ENCODE assay signal across 28 cellular contexts in the genomic region with DNA sequence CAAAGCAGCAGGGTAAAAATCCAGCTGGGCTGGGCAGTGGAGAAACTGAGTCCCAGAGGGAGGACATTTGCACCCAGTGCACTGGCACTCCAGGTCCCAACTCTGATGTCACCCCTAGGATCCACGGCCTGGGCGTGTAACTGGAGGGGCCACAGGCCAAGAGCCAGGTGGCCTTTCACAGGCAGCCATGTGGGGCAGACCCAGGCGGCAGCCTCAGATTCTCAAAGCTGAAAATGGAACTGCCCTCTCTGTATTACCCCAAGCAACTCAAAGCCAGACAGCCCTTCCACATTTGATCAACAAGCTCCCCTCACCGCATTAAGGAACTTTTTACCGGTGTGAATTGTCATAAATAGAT. TPM values are rescaled to one million over a fixed set of nuclear protein-coding genes. Genes with fewer than 3 reads are reported as not detected.
"Had no signal": no experiment of that assay in that cellular context is flagged by ENCODE, and none has a peak within 500 bp of the region (broad histone marks: within the 10 kb centered on the region; RNA-seq: fewer than 3 reads in every experiment).

No MANE protein-coding gene starts in this region.

- H3K27ac ChIP-seq: adrenal gland, body of pancreas, breast epithelium, KMS-11, SJSA1, WERI-Rb-1 had no signal

- H3K4me2 ChIP-seq: KMS-11, SK-N-SH had no signal

- H3K9me3 Mint-ChIP-seq: activated CD4-positive, alpha-beta T cell treated with anti-CD3 and anti-CD28 coated beads, Interleukin-2, amount 10 ng/mL, durations not matched to agents 24 days and 14 days; T-helper 1 cell treated with Interleukin-12 subunit alpha and Interleukin-12 subunit beta and Interleukin-4 antibody, amounts not matched to agents 30 μg/mL and 1 μg/mL, for 36 hours had no signal

- H3K4me3 Mint-ChIP-seq: activated CD4-positive, alpha-beta T cell treated with anti-CD3 and anti-CD28 coated beads, Interleukin-2, amount 10 ng/mL, durations not matched to agents 24 days and 14 days; activated CD8-positive, alpha-beta T cell treated with anti-CD3 and anti-CD28 coated beads for 36 hours; activated naive CD4-positive, alpha-beta T cell treated with anti-CD3 and anti-CD28 coated beads for 36 hours; activated T-cell treated with anti-CD3 and anti-CD28 coated beads, Interleukin-2, amount 50 U/mL, for 72 hours; activated T-helper 17 cell treated with anti-CD3 and anti-CD28 coated beads, Interleukin-2, amount 50 U/mL, for 72 hours; T-helper 1 cell treated with Interleukin-12 subunit alpha and Interleukin-12 subunit beta and Interleukin-4 antibody, amounts not matched to agents 30 μg/mL and 1 μg/mL, for 36 hours had no signal

- H3K27ac Mint-ChIP-seq: activated CD4-positive, alpha-beta T cell treated with anti-CD3 and anti-CD28 coated beads, Interleukin-2, amount 10 ng/mL, durations not matched to agents 24 days and 14 days; activated CD8-positive, alpha-beta T cell treated with anti-CD3 and anti-CD28 coated beads for 36 hours; activated naive CD4-positive, alpha-beta T cell treated with anti-CD3 and anti-CD28 coated beads for 36 hours; activated naive CD4-positive, alpha-beta T cell treated with anti-CD3 and anti-CD28 coated beads, Interleukin-2, amount 50 U/mL, for 72 hours; activated T-cell treated with anti-CD3 and anti-CD28 coated beads, Interleukin-2, amount 50 U/mL, for 72 hours; activated T-helper 17 cell treated with anti-CD3 and anti-CD28 coated beads, Interleukin-2, amount 50 U/mL, for 72 hours; T-helper 1 cell treated with Interleukin-12 subunit alpha and Interleukin-12 subunit beta and Interleukin-4 antibody, amounts not matched to agents 30 μg/mL and 1 μg/mL, for 36 hours had no signal

- H3K9me3 ChIP-seq: adrenal gland, body of pancreas, SJSA1, SK-N-SH had no signal

- ATAC-seq: activated CD8-positive, alpha-beta T cell treated with anti-CD3 and anti-CD28 coated beads for 36 hours; activated naive CD4-positive, alpha-beta T cell treated with anti-CD3 and anti-CD28 coated beads, Interleukin-2, amount 50 U/mL, for 72 hours; activated T-cell treated with anti-CD3 and anti-CD28 coated beads, Interleukin-2, amount 50 U/mL, for 72 hours; activated T-helper 17 cell treated with anti-CD3 and anti-CD28 coated beads, Interleukin-2, amount 50 U/mL, for 72 hours; body of pancreas had no signal

- H3K36me3 ChIP-seq: adrenal gland, breast epithelium, SJSA1, WERI-Rb-1 had no signal

- H3K27me3 ChIP-seq: adrenal gland, body of pancreas, breast epithelium, SJSA1 had no signal

- H3K9ac ChIP-seq: KMS-11, SK-N-SH had no signal

- H3K4me1 ChIP-seq: adrenal gland, body of pancreas, breast epithelium, SJSA1 had no signal

- H3K36me3 Mint-ChIP-seq: activated naive CD4-positive, alpha-beta T cell treated with anti-CD3 and anti-CD28 coated beads, Interleukin-2, amount 50 U/mL, for 72 hours had no signal

- FAIRE-seq: astrocyte had no signal

- H3K4me3 ChIP-seq: adrenal gland, body of pancreas, breast epithelium, SJSA1 had no signal

- DNase-seq: activated CD4-positive, alpha-beta T cell treated with anti-CD3 and anti-CD28 coated beads, Interleukin-2, amount 10 ng/mL, durations not matched to agents 24 days and 14 days; activated CD4-positive, alpha-beta T cell treated with anti-CD3 and anti-CD28 coated beads, Interleukin-2, amount 50 U/mL, for 4 hours; activated CD8-positive, alpha-beta T cell treated with anti-CD3 and anti-CD28 coated beads for 36 hours; activated gamma-delta T cell treated with Interleukin-2 at 50 U/mL for 16 hours; activated naive CD4-positive, alpha-beta T cell treated with anti-CD3 and anti-CD28 coated beads for 36 hours; activated T-cell treated with anti-CD3 and anti-CD28 coated beads, Interleukin-2, amount 50 U/mL, for 1 hour; activated T-cell treated with anti-CD3 and anti-CD28 coated beads, Interleukin-2, amount 50 U/mL, for 72 hours; body of pancreas; MM.1S; NCI-H1092; NCI-H1436 treated with DMSO at 0.1 percent for 48 hours; NCI-H1694 treated with DMSO at 0.1 percent for 48 hours; NCI-H2029; NCI-H345; NCI-H524 treated with DMSO at 0.1 percent for 48 hours; SHP77 treated with DMSO at 0.1 percent for 48 hours; WERI-Rb-1 had no signal

- H3K4me1 Mint-ChIP-seq: activated CD4-positive, alpha-beta T cell treated with anti-CD3 and anti-CD28 coated beads, Interleukin-2, amount 10 ng/mL, durations not matched to agents 24 days and 14 days; activated T-helper 17 cell treated with anti-CD3 and anti-CD28 coated beads, Interleukin-2, amount 50 U/mL, for 72 hours had no signal

RNA-seq across cellular contexts. Expression of a gene that starts 46.7 kb away (rescaled TPM):
- total RNA-seq: activated CD4-positive, alpha-beta T cell treated with anti-CD3 and anti-CD28 coated beads, Interleukin-2, amount 10 ng/mL, durations not matched to agents 24 days and 14 days; activated CD8-positive, alpha-beta memory T cell treated with anti-CD3 and anti-CD28 coated beads for 36 hours; activated CD8-positive, alpha-beta T cell treated with anti-CD3 and anti-CD28 coated beads for 36 hours; activated naive CD4-positive, alpha-beta T cell treated with anti-CD3 and anti-CD28 coated beads for 36 hours; activated naive CD4-positive, alpha-beta T cell treated with anti-CD3 and anti-CD28 coated beads, Interleukin-2, amount 50 U/mL, for 72 hours; activated T-cell treated with anti-CD3 and anti-CD28 coated beads, Interleukin-2, amount 50 U/mL, for 72 hours; activated T-helper 17 cell treated with anti-CD3 and anti-CD28 coated beads, Interleukin-2, amount 50 U/mL, for 72 hours; body of pancreas; LHCN-M2; SJSA1 had no signal
- polyA plus RNA-seq: SK-N-SH had no signal
